ENCODE assay signal across 21 cellular contexts in genomic region chr2:230942371-230942770, GRCh38. TPM values are rescaled to one million over a fixed set of nuclear protein-coding genes. Genes with fewer than 3 reads are reported as not detected.
DNase-seq lines count a peak whose midpoint lies in the region; ATAC-seq and TF ChIP-seq lines count a peak whose summit lies in the region.
"Had no signal": no experiment of that assay in that cellular context is flagged by ENCODE, and none has a peak within 500 bp of the region (broad histone marks: within the 10 kb centered on the region; RNA-seq: fewer than 3 reads in every experiment).

No MANE protein-coding gene starts in this region.

- no peak for ATAC-seq in T-helper 17 cell
- ATAC-seq in GM18502 (IDR thresholded peaks at IDR 0.05; ENCODE audit: poor library complexity, unreplicated experiment), result no peak
- ATAC-seq: activated T-cell treated with anti-CD3 and anti-CD28 coated beads, Interleukin-2, amount 50 U/mL, for 72 hours; effector memory CD8-positive, alpha-beta T cell had no signal

- H3K4me1 Mint-ChIP-seq in T-helper 17 cell, result peaks cover 9% of the 10 kb centered on the region
- H3K4me1 Mint-ChIP-seq: nephron had no signal

- peaks cover under 1% of the 10 kb centered on the region for H3K9me3 ChIP-seq in T-helper 17 cell (ENCODE audit: control insufficient read depth, low read length, poor library complexity, severe bottlenecking)
- H3K9me3 ChIP-seq: ascending aorta had no signal

- POLR2A ChIA-PET in GM10248 (lab: Yijun Ruan, JAX), result interaction anchor here (0.7 kb wide), 1 partner anchor 414 kb away, joined by 8 read pairs; no protein-coding TSS in a partner anchor

- peaks cover 2% of the 10 kb centered on the region for H3K36me3 Mint-ChIP-seq in T-helper 17 cell (ENCODE audit: low read depth)
- H3K36me3 Mint-ChIP-seq: CD4-positive, alpha-beta memory T cell had no signal

- TF ChIP-seq CTCF in GM10248 (IDR thresholded peaks at IDR 0.05; ENCODE audit: control extremely low read depth, extremely low read depth, low read depth, missing control alignments) (peak; percentile 63), GM13976 (IDR thresholded peaks at IDR 0.05; ENCODE audit: borderline replicate concordance, control extremely low read depth, extremely low read depth, insufficient read depth, missing control alignments) (peak; percentile 78)

- H3K27ac Mint-ChIP-seq in T-helper 17 cell, result peak overlapping the region; percentile 60
- H3K27ac Mint-ChIP-seq: activated CD4-positive, alpha-beta memory T cell treated with anti-CD3 and anti-CD28 coated beads, Interleukin-2, amount 10 ng/mL, durations not matched to agents 7 days and 5 days; activated T-cell treated with anti-CD3 and anti-CD28 coated beads, Interleukin-2, amount 50 U/mL, for 72 hours; nephron had no signal

- DNase-seq in GM10248 (ENCODE audit: extremely low spot score), result peak; percentile 71
- DNase-seq in GM13976 (ENCODE audit: low spot score), result peak; percentile 79
- DNase-seq in T-helper 17 cell, result no peak
- peak; percentile 62 for DNase-seq in mesenteric fat pad (ENCODE audit: low spot score)
- DNase-seq in NCI-H226, result no peak
- DNase-seq in islet precursor cell, result no peak
- DNase-seq in COR-L47 (lab: John Stamatoyannopoulos, UW), result no peak
- DNase-seq: activated CD4-positive, alpha-beta memory T cell treated with anti-CD3 and anti-CD28 coated beads, Interleukin-2, amount 10 ng/mL, durations not matched to agents 7 days and 5 days; activated naive CD4-positive, alpha-beta T cell treated with anti-CD3 and anti-CD28 coated beads, Interleukin-2, amount 50 U/mL, for 16 hours; activated T-cell treated with anti-CD3 and anti-CD28 coated beads, Interleukin-2, amount 50 U/mL, for 72 hours; CD4-positive, alpha-beta memory T cell; DMS153; effector memory CD8-positive, alpha-beta T cell; NCI-H187 treated with DMSO at 0.1 percent for 48 hours; NCI-H345; T-helper 9 cell had no signal

- H3K4me3 Mint-ChIP-seq in T-helper 17 cell, result no peak overlapping the region
- H3K4me3 Mint-ChIP-seq: activated CD4-positive, alpha-beta memory T cell treated with anti-CD3 and anti-CD28 coated beads, Interleukin-2, amount 10 ng/mL, durations not matched to agents 7 days and 5 days; CD4-positive, alpha-beta memory T cell; effector memory CD8-positive, alpha-beta T cell; nephron had no signal

- in situ Hi-C loops in GM13976 (cut with MboI; ENCODE audit: low sequenced_read_pairs, unreplicated experiment), result loop anchor here (5.0 kb wide), 1 partner anchor 45 kb away; no protein-coding TSS in a partner anchor

- peaks cover 36% of the 10 kb centered on the region for H3K27me3 Mint-ChIP-seq in T-helper 17 cell

- CTCF ChIA-PET in GM10248 (lab: Yijun Ruan, JAX), result interaction anchor here (1.1 to 27.0 kb wide), 8 partner anchors 8 to 111 kb away, joined by 3 to 305 read pairs (median 8); partner anchors contain the start of gene GPR55

RNA-seq across cellular contexts. Expression of gene GPR55, which starts 17.3 kb away (rescaled TPM):
- total RNA-seq in T-helper 17 cell, result 1 to 10 TPM; 3.8 to 8.3 TPM
- total RNA-seq in mesenteric fat pad, result 0.22 TPM
- total RNA-seq: ascending aorta, chondrocyte, glomerular endothelial cell had no signal

RNA-seq across cellular contexts. Expression of gene SPATA3, which starts 53.5 kb away (rescaled TPM):
- total RNA-seq in T-helper 17 cell (not detected), mesenteric fat pad (not detected)
- total RNA-seq: ascending aorta; CD4-positive, alpha-beta memory T cell; chondrocyte; glomerular endothelial cell had no signal

Comparison
In these comparisons a context has a peak if more than half of its experiments do, and no peak if none do; other contexts are left out.
1. DNase-seq: peak in GM10248 (single experiment), GM13976 (single experiment) and mesenteric fat pad (single experiment); none in T-helper 17 cell (0 of 3), NCI-H226 (single experiment), islet precursor cell (single experiment) and COR-L47 (single experiment).